ENCODE assay signal across 1 cellular context in the genomic region with DNA sequence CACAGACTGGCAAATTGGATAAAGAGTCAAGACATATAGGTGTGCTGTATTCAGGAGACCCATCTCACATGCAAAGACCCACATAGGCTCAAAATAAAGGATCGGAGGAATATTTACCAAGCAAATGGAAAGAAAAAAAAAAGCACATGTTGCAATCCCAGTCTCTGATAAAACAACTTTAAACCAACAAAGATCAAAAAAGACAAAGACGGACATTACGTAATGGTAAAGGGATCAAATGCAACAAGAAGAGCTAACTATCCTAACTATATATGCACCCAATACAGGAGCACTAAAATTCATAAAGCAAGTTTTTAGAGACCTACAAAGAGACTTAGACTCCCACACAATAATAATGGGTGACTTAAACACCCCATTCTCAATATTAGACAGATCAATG. TPM values are rescaled to one million over a fixed set of nuclear protein-coding genes. Genes with fewer than 3 reads are reported as not detected.
"Had no signal": no experiment of that assay in that cellular context is flagged by ENCODE, and none has a peak within 500 bp of the region (broad histone marks: within the 10 kb centered on the region; RNA-seq: fewer than 3 reads in every experiment).

No MANE protein-coding gene starts in this region.

RNA-seq across cellular contexts. Expression of a gene that starts 5.8 kb away (rescaled TPM):
- total RNA-seq: G401 had no signal

RNA-seq across cellular contexts. Expression of a gene that starts 24.7 kb away (rescaled TPM):
- total RNA-seq: G401 had no signal
